ENCODE assay signal across 1 cellular context in the genomic region with DNA sequence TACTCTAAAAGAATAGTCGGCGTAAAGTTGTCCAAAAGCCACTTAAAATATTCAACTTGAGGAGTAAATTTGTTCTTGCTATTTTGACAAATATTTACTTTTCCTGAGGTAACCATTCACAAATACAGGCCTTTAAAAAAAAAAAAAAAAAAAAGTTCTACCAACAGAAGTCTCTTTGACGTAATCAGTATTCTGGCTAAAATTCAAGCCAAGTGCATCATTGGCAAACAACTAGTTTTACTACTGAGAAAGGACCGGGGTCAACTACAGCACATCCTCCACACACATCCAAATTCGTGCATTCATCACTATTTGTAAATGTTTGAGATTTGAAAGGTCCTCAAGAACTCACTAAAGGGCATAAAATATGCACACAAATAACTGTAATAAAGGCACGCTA.
TF ChIP-seq lines count a peak whose summit lies in the region.

No MANE protein-coding gene starts in this region.

TF ChIP-seq in A549, 52 proteins besides CTCF, POLR2A, EP300 and RAD21 (continued from another document):
- TF ChIP-seq, protein P1, sequence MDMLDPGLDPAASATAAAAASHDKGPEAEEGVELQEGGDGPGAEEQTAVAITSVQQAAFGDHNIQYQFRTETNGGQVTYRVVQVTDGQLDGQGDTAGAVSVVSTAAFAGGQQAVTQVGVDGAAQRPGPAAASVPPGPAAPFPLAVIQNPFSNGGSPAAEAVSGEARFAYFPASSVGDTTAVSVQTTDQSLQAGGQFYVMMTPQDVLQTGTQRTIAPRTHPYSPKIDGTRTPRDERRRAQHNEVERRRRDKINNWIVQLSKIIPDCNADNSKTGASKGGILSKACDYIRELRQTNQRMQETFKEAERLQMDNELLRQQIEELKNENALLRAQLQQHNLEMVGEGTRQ (IDR thresholded peaks at IDR 0.05) = no peak
- no peak for TF ChIP-seq HOXB13 (CRISPR knock-in tag; IDR thresholded peaks at IDR 0.05; ENCODE audit: low read depth)
- TF ChIP-seq, protein P2, sequence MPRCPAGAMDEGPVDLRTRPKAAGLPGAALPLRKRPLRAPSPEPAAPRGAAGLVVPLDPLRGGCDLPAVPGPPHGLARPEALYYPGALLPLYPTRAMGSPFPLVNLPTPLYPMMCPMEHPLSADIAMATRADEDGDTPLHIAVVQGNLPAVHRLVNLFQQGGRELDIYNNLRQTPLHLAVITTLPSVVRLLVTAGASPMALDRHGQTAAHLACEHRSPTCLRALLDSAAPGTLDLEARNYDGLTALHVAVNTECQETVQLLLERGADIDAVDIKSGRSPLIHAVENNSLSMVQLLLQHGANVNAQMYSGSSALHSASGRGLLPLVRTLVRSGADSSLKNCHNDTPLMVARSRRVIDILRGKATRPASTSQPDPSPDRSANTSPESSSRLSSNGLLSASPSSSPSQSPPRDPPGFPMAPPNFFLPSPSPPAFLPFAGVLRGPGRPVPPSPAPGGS (IDR thresholded peaks at IDR 0.05) = no peak
- TF ChIP-seq EHMT2 (IDR thresholded peaks at IDR 0.05; ENCODE audit: low read depth) = no peak
- TF ChIP-seq CBX2 (IDR thresholded peaks at IDR 0.05; ENCODE audit: borderline replicate concordance, low read depth) = no peak
- TF ChIP-seq TFCP2L1 (CRISPR knock-in tag; IDR thresholded peaks at IDR 0.05) = no peak
- no peak for TF ChIP-seq ZC3H11A (IDR thresholded peaks at IDR 0.05)
